In genomic region chr3:122298239-122298638, GRCh38 we compare ENCODE assay signal across 11 cellular contexts. TPM values are rescaled to one million over a fixed set of nuclear protein-coding genes. Genes with fewer than 3 reads are reported as not detected.
DNase-seq lines count a peak whose midpoint lies in the region; ATAC-seq and TF ChIP-seq lines count a peak whose summit lies in the region.
"Had no signal": no experiment of that assay in that cellular context is flagged by ENCODE, and none has a peak within 500 bp of the region (broad histone marks: within the 10 kb centered on the region; RNA-seq: fewer than 3 reads in every experiment).

No MANE protein-coding gene starts in this region.

- no peak overlapping the region for H3K4me3 ChIP-seq in dorsolateral prefrontal cortex
- H3K4me3 ChIP-seq: transverse colon had no signal

- no peak overlapping the region for H3K27ac Mint-ChIP-seq in activated CD8-positive, alpha-beta memory T cell treated with anti-CD3 and anti-CD28 coated beads, Interleukin-2, amount 10 ng/mL, durations not matched to agents 7 days and 5 days

- H3K27me3 Mint-ChIP-seq in activated CD8-positive, alpha-beta memory T cell treated with anti-CD3 and anti-CD28 coated beads, Interleukin-2, amount 10 ng/mL, durations not matched to agents 7 days and 5 days: no peaks in the 10 kb centered on the region

- peak; percentile 57 for ATAC-seq in activated CD8-positive, alpha-beta memory T cell treated with anti-CD3 and anti-CD28 coated beads, Interleukin-2, amount 10 ng/mL, durations not matched to agents 7 days and 5 days
- ATAC-seq in GM21717 (IDR thresholded peaks at IDR 0.05; ENCODE audit: unreplicated experiment): peak; percentile 70
- ATAC-seq in HG03571 (IDR thresholded peaks at IDR 0.05; ENCODE audit: unreplicated experiment): peak; percentile 64

- peaks cover 2% of the 10 kb centered on the region for H3K9me3 Mint-ChIP-seq in activated CD8-positive, alpha-beta memory T cell treated with anti-CD3 and anti-CD28 coated beads, Interleukin-2, amount 10 ng/mL, durations not matched to agents 7 days and 5 days (ENCODE audit: low read depth)

- CTCF ChIA-PET in activated CD8-positive, alpha-beta memory T cell treated with anti-CD3 and anti-CD28 coated beads, Interleukin-2, amount 10 ng/mL, durations not matched to agents 7 days and 5 days (lab: Charles Lee): no interaction called here

- intact Hi-C loops in dorsolateral prefrontal cortex (cut with DNase I): no loop called here

- no peak overlapping the region for H3K27ac ChIP-seq in dorsolateral prefrontal cortex
- H3K27ac ChIP-seq: transverse colon had no signal

- peaks cover 3% of the 10 kb centered on the region for H3K36me3 Mint-ChIP-seq in activated CD8-positive, alpha-beta memory T cell treated with anti-CD3 and anti-CD28 coated beads, Interleukin-2, amount 10 ng/mL, durations not matched to agents 7 days and 5 days

- H3K4me3 Mint-ChIP-seq in activated CD8-positive, alpha-beta memory T cell treated with anti-CD3 and anti-CD28 coated beads, Interleukin-2, amount 10 ng/mL, durations not matched to agents 7 days and 5 days: no peak overlapping the region

- DNase-seq in activated CD8-positive, alpha-beta memory T cell treated with anti-CD3 and anti-CD28 coated beads, Interleukin-2, amount 10 ng/mL, durations not matched to agents 7 days and 5 days: no peak
- no peak for DNase-seq in activated CD8-positive, alpha-beta memory T cell treated with anti-CD3 and anti-CD28 coated beads for 24 hours
- peak; percentile 26 for DNase-seq in stimulated activated CD4-positive, alpha-beta T cell treated with anti-CD3 and anti-CD28 coated beads, Interleukin-4, amount 100 ng/mL, for 24 hours
- no peak for DNase-seq in middle frontal gyrus (ENCODE audit: extremely low spot score, low spot score)
- no peak for DNase-seq in dorsolateral prefrontal cortex
- DNase-seq in hippocampal formation (lab: John Stamatoyannopoulos, UW): no peak
- DNase-seq: NCI-H1092 treated with DMSO at 0.1 percent for 48 hours, transverse colon had no signal

- no peak for TF ChIP-seq CTCF in dorsolateral prefrontal cortex (IDR thresholded peaks at IDR 0.05 in 54 of 56, conservative IDR thresholded peaks at IDR 0.05 in 2 of 56; ENCODE audit: low read depth in 1 of 56, partially characterized antibody in 56 of 56)

- H3K27me3 ChIP-seq in dorsolateral prefrontal cortex: no peaks in the 10 kb centered on the region
- H3K27me3 ChIP-seq: transverse colon had no signal

- peaks cover 17% of the 10 kb centered on the region for H3K4me1 Mint-ChIP-seq in activated CD8-positive, alpha-beta memory T cell treated with anti-CD3 and anti-CD28 coated beads, Interleukin-2, amount 10 ng/mL, durations not matched to agents 7 days and 5 days

RNA-seq across cellular contexts. Expression of gene CSTA, which starts 26.8 kb away (rescaled TPM):
- total RNA-seq in activated CD8-positive, alpha-beta memory T cell treated with anti-CD3 and anti-CD28 coated beads, Interleukin-2, amount 10 ng/mL, durations not matched to agents 7 days and 5 days: not detected
- 1 to 10 TPM in 16 of 120 experiments, under 1 TPM in 18, not detected in 86; 0.54 to 4.7 (median 0.99) TPM for total RNA-seq in dorsolateral prefrontal cortex
- total RNA-seq: chondrocyte had no signal
